ENCODE assay signal across 9 cellular contexts in the genomic region with DNA sequence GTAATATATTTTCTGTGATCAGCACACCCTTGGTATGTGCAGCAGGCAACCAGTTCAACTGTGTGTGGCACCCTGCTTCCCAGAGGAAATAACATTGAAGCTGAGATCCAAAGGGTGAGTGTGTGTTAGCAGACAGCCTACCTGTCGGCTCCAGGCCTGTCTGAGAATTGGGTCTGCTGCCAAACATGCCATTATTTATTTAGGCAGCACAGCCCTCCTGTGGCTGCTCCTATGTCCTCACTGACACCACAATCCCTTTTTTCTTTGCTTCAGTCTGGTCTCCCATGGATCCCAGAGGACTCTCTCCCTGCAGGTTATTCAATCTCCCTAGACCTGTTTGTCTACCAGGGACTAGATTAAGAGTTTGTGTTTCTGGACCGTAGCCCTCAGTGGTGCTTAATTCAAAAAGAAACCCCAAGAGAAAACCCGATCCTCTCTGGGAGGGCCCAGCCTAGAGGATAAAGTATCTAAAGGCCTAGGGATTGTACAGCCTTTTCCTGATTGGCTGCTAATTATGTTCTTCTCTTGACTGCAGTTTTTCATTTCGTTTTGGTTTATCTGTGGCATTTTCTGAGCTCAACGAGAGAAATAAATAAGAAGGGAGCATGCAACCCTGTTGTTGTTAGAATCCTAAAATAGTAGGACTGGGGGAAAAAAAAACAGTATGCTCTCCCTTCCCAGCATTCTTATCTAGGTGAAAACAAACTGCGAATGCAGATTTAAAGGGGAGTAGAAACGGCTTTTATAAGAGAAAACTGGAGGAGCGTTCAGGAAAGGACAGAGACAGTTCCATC. TPM values are rescaled to one million over a fixed set of nuclear protein-coding genes. Genes with fewer than 3 reads are reported as not detected.
DNase-seq lines count a peak whose midpoint lies in the region; ATAC-seq and TF ChIP-seq lines count a peak whose summit lies in the region.
"Had no signal": no experiment of that assay in that cellular context is flagged by ENCODE, and none has a peak within 500 bp of the region (broad histone marks: within the 10 kb centered on the region; RNA-seq: fewer than 3 reads in every experiment).

No MANE protein-coding gene starts in this region.

- H3K4me1 Mint-ChIP-seq in CD4-positive, alpha-beta T cell (ENCODE audit: low read depth), result no peaks in the 10 kb centered on the region

- TF ChIP-seq CTCF in RWPE1 (conservative IDR thresholded peaks at IDR 0.05; ENCODE audit: low read depth) (peak; percentile 18; the same call in 1 of the 2 replicates), cardiac muscle cell (IDR thresholded peaks at IDR 0.05; ENCODE audit: low read depth, low read length) (no peak), stomach (IDR thresholded peaks at IDR 0.05) (peak in 1 of 7 experiments; percentile 23)
- TF ChIP-seq CTCF in CD4-positive, alpha-beta T cell (IDR thresholded peaks at IDR 0.05), result no peak

- H3K4me3 ChIP-seq in cardiac muscle cell, result no peak overlapping the region
- H3K4me3 ChIP-seq in stomach, result no peak overlapping the region
- no peak overlapping the region for H3K4me3 ChIP-seq in H7 (ENCODE audit: insufficient read depth, low read depth, low read length)
- H3K4me3 ChIP-seq in effector memory CD4-positive, alpha-beta T cell (ENCODE audit: insufficient read depth, low read depth, low read length, poor library complexity, severe bottlenecking), result no peak overlapping the region

- CTCF ChIA-PET in RWPE1 (lab: Yijun Ruan, JAX), result interaction anchor here (0.5 to 3.0 kb wide), 9 partner anchors 10 to 1744 kb away, joined by 3 to 12 read pairs (median 3); no protein-coding TSS in a partner anchor
- CTCF ChIA-PET in CD4-positive, alpha-beta T cell (lab: Charles Lee), result no interaction called here

- H3K27me3 Mint-ChIP-seq in CD4-positive, alpha-beta T cell, result no peaks in the 10 kb centered on the region

- H3K4me1 ChIP-seq in cardiac muscle cell (ENCODE audit: low read depth), result peaks cover 24% of the 10 kb centered on the region
- peaks cover 0 to 20% (median 15%) of the 10 kb centered on the region in 4 donors for H3K4me1 ChIP-seq in stomach
- no peaks in the 10 kb centered on the region for H3K4me1 ChIP-seq in effector memory CD4-positive, alpha-beta T cell (ENCODE audit: control insufficient read depth, insufficient read depth, low read length, poor library complexity, severe bottlenecking)

- H3K27ac ChIP-seq in RWPE1 (no peak overlapping the region), cardiac muscle cell (peak overlapping the region; percentile 80), stomach (peak overlapping the region in 3 of 5 donors; percentile 5 to 49 (median 10))
- H3K27ac ChIP-seq in CD4-positive, alpha-beta T cell (ENCODE audit: low read depth, low read length), result no peak overlapping the region
- no peak overlapping the region for H3K27ac ChIP-seq in effector memory CD4-positive, alpha-beta T cell (ENCODE audit: insufficient read depth, low read length, poor library complexity, severe bottlenecking)

- H3K36me3 ChIP-seq in cardiac muscle cell, result no peaks in the 10 kb centered on the region
- no peaks in the 10 kb centered on the region for H3K36me3 ChIP-seq in stomach
- H3K36me3 ChIP-seq in H7 (replicated peaks; ENCODE audit: control insufficient read depth, insufficient read depth, low read length), result no peaks in the 10 kb centered on the region
- H3K36me3 ChIP-seq in effector memory CD4-positive, alpha-beta T cell (ENCODE audit: control insufficient read depth, insufficient read depth, low read length), result no peaks in the 10 kb centered on the region

- H3K9me3 ChIP-seq in cardiac muscle cell (ENCODE audit: low read depth), result no peaks in the 10 kb centered on the region
- H3K9me3 ChIP-seq in stomach, result no peaks in the 10 kb centered on the region
- H3K9me3 ChIP-seq in CD4-positive, alpha-beta T cell (ENCODE audit: control insufficient read depth, low read length), result no peaks in the 10 kb centered on the region
- H3K9me3 ChIP-seq in effector memory CD4-positive, alpha-beta T cell (ENCODE audit: control insufficient read depth, low read length), result no peaks in the 10 kb centered on the region

- POLR2A ChIA-PET in RWPE1 (lab: Yijun Ruan, JAX; ENCODE audit: low non-redundant PET), result no interaction called here
- POLR2A ChIA-PET in CD4-positive, alpha-beta T cell (lab: Charles Lee), result no interaction called here

- WGBS in stomach, 5 donors, result 27 to 41% (median 34%) methylated on average over 8 of the region's 8 CpGs

- no peak for TF ChIP-seq POLR2A in stomach (IDR thresholded peaks at IDR 0.05)

- TF ChIP-seq EP300 in stomach (IDR thresholded peaks at IDR 0.05), result no peak

- H3K9me3 Mint-ChIP-seq in CD4-positive, alpha-beta T cell, result no peaks in the 10 kb centered on the region

- H3K27me3 ChIP-seq in cardiac muscle cell (no peaks in the 10 kb centered on the region), stomach (no peaks in the 10 kb centered on the region), H7 (ENCODE audit: control insufficient read depth, insufficient read depth, low read length) (no peaks in the 10 kb centered on the region)
- H3K27me3 ChIP-seq in CD4-positive, alpha-beta T cell (ENCODE audit: control insufficient read depth, insufficient read depth, low read length), result no peaks in the 10 kb centered on the region
- no peaks in the 10 kb centered on the region for H3K27me3 ChIP-seq in effector memory CD4-positive, alpha-beta T cell (replicated peaks; ENCODE audit: control insufficient read depth, insufficient read depth, low read length, poor library complexity, severe bottlenecking)

- peak; percentile 92 for DNase-seq in NCI-H1092 (lab: John Stamatoyannopoulos, UW)
- DNase-seq in RWPE1 (ENCODE audit: low spot score), result peak; percentile 66
- peak; percentile 21 to 27 for DNase-seq in cardiac muscle cell (ENCODE audit: low read depth in 1 of 2, low spot score in 1 of 2)
- peak; percentile 68 for DNase-seq in stomach
- no peak for DNase-seq in H7
- no peak for DNase-seq in CD4-positive, alpha-beta T cell
- no peak for DNase-seq in effector memory CD4-positive, alpha-beta T cell

- ATAC-seq in HG03442 (IDR thresholded peaks at IDR 0.05; ENCODE audit: unreplicated experiment), result no peak
- no peak for ATAC-seq in CD4-positive, alpha-beta T cell (ENCODE audit: poor library complexity)

- no peak overlapping the region for H3K4me3 Mint-ChIP-seq in CD4-positive, alpha-beta T cell

- no peaks in the 10 kb centered on the region for H3K36me3 Mint-ChIP-seq in CD4-positive, alpha-beta T cell (ENCODE audit: low read depth)

- intact Hi-C loops in stomach (cut with DNase I; ENCODE audit: low total_unique reads), result no loop called here
- intact Hi-C loops in CD4-positive, alpha-beta T cell (cut with DNase I, micrococcal nuclease), result no loop called here

- H3K27ac Mint-ChIP-seq in CD4-positive, alpha-beta T cell, result no peak overlapping the region

RNA-seq across cellular contexts. Expression of gene KCNE3, which starts 24.1 kb away (rescaled TPM):
- total RNA-seq in cardiac muscle cell (0.14 and 1.4 TPM in 2 replicates), stomach (10 to 100 TPM in 3 of 5 donors, 1 to 10 TPM in 2; 3.6 to 35.1 (median 11.7) TPM)
- polyA plus RNA-seq in cardiac muscle cell (0.17 and 0.33 TPM in 2 replicates), stomach (10 to 100 TPM in 1 of 3 donors, 1 to 10 TPM in 2; 5.8 to 14.4 (median 9.5) TPM)
- total RNA-seq in H7 (2014; rRNA removed; shearing (Covaris generic)), result 26.7 and 27.5 TPM in 2 replicates
- total RNA-seq in CD4-positive, alpha-beta T cell, result under 1 TPM; 0.08 to 0.22 TPM
- polyA plus RNA-seq: neural cell had no signal

RNA-seq across cellular contexts. Expression of gene PGM2L1, which starts 45.0 kb away (rescaled TPM):
- total RNA-seq in cardiac muscle cell (5.4 and 5.6 TPM in 2 replicates), stomach (10 to 100 TPM in 1 of 5 donors, 1 to 10 TPM in 3, under 1 TPM in 1; under 0.01 to 12.5 (median 4.1) TPM)
- polyA plus RNA-seq in cardiac muscle cell (4.7 and 10.5 TPM in 2 replicates), stomach (1 to 10 TPM in 1 of 3 donors, under 1 TPM in 2; 0.46 to 2.3 (median 0.70) TPM)
- total RNA-seq in H7 (2014; rRNA removed; shearing (Covaris generic)), result 13.4 and 17.9 TPM in 2 replicates
- 10 to 100 TPM; 10.2 to 11.8 TPM for total RNA-seq in CD4-positive, alpha-beta T cell

RNA-seq across cellular contexts. Expression of gene LIPT2, which starts 50.3 kb away (rescaled TPM):
- total RNA-seq in cardiac muscle cell (26.9 and 43.8 TPM in 2 replicates), stomach (10 to 100 TPM in 2 of 5 donors, 1 to 10 TPM in 1, under 1 TPM in 1, not detected in 1; 0.45 to 32.0 (median 10.9) TPM)
- polyA plus RNA-seq in cardiac muscle cell (22.5 and 24.3 TPM in 2 replicates), stomach (1 to 10 TPM; 1.6 to 3.1 (median 1.8) TPM)
- total RNA-seq in H7 (2014; rRNA removed; shearing (Covaris generic)), result 22.9 and 24.0 TPM in 2 replicates
- 10 to 100 TPM; 10.7 to 10.9 TPM for total RNA-seq in CD4-positive, alpha-beta T cell

Comparison
In these comparisons a context has a peak if more than half of its experiments do, and no peak if none do; other contexts are left out.
1. DNase-seq: peak in NCI-H1092 (single experiment), RWPE1 (single experiment), cardiac muscle cell (2 of 2) and stomach (single experiment); none in H7 (single experiment), CD4-positive, alpha-beta T cell (0 of 10) and effector memory CD4-positive, alpha-beta T cell (0 of 3).
2. H3K27ac ChIP-seq: peak in cardiac muscle cell (single experiment) and stomach (3 of 5); none in RWPE1 (single experiment), CD4-positive, alpha-beta T cell (single experiment) and effector memory CD4-positive, alpha-beta T cell (single experiment).